In the genomic region with DNA sequence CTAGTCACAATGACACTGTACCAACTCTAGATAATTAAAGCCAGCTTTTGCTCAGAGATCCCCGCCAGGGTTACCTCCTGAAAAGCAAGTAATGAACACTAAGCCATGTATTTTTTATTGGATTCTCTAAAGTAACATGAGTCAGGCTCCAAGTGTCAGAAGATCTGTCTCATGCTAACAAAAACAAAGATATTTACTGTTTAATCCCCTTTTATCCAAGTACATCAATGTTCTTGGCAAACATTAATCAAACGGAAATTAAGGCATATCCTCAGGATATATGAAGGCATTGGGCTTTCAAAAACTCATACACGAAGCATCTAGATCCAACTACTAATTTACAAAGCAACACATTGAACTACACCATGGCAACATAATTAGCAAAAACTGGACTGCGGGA, we compare ENCODE assay signal across 24 cellular contexts. TPM values are rescaled to one million over a fixed set of nuclear protein-coding genes. Genes with fewer than 3 reads are reported as not detected.
DNase-seq lines count a peak whose midpoint lies in the region; ATAC-seq and TF ChIP-seq lines count a peak whose summit lies in the region.
"Had no signal": no experiment of that assay in that cellular context is flagged by ENCODE, and none has a peak within 500 bp of the region (broad histone marks: within the 10 kb centered on the region; RNA-seq: fewer than 3 reads in every experiment).

No MANE protein-coding gene starts in this region.

- ATAC-seq in natural killer cell (no peak), HG03469 (IDR thresholded peaks at IDR 0.05; ENCODE audit: unreplicated experiment) (no peak)
- ATAC-seq in natural killer cell treated with Interleukin-12 subunit alpha and Interleukin-12 subunit beta and Interleukin-15 and Interleukin-18, amount 100 ng/mL, for 72 hours, result no peak
- ATAC-seq: activated CD8-positive, alpha-beta memory T cell treated with anti-CD3 and anti-CD28 coated beads, Interleukin-2, amount 10 ng/mL, durations not matched to agents 7 days and 5 days; activated T-helper 17 cell treated with anti-CD3 and anti-CD28 coated beads, Interleukin-2, amount 50 U/mL, for 72 hours; pancreas; stimulated activated naive CD8-positive, alpha-beta T cell treated with anti-CD3 and anti-CD28 coated beads, Interleukin-15, amount 100 ng/mL, for 72 hours; upper lobe of right lung had no signal

- no peaks in the 10 kb centered on the region for H3K9me3 Mint-ChIP-seq in natural killer cell
- H3K9me3 Mint-ChIP-seq in natural killer cell treated with Interleukin-12 subunit alpha and Interleukin-12 subunit beta and Interleukin-15 and Interleukin-18, amount 100 ng/mL, for 72 hours, result no peaks in the 10 kb centered on the region
- H3K9me3 Mint-ChIP-seq: activated T-helper 17 cell treated with anti-CD3 and anti-CD28 coated beads, Interleukin-2, amount 50 U/mL, for 72 hours; CD4-positive, alpha-beta T cell; IgD-negative memory B cell; stimulated activated naive CD8-positive, alpha-beta T cell treated with anti-CD3 and anti-CD28 coated beads, Interleukin-15, amount 100 ng/mL, for 72 hours had no signal

- H3K4me1 Mint-ChIP-seq in natural killer cell, result peaks cover 39 to 59% of the 10 kb centered on the region in 2 donors
- peaks cover 27 to 34% of the 10 kb centered on the region in 2 donors for H3K4me1 Mint-ChIP-seq in natural killer cell treated with Interleukin-12 subunit alpha and Interleukin-12 subunit beta and Interleukin-15 and Interleukin-18, amount 100 ng/mL, for 72 hours (ENCODE audit: low read depth in 2 of 2)

- no peaks in the 10 kb centered on the region for H3K27me3 Mint-ChIP-seq in natural killer cell (ENCODE audit: low read depth in 2 of 2)
- no peaks in the 10 kb centered on the region for H3K27me3 Mint-ChIP-seq in natural killer cell treated with Interleukin-12 subunit alpha and Interleukin-12 subunit beta and Interleukin-15 and Interleukin-18, amount 100 ng/mL, for 72 hours
- H3K27me3 Mint-ChIP-seq: activated CD8-positive, alpha-beta memory T cell treated with anti-CD3 and anti-CD28 coated beads, Interleukin-2, amount 10 ng/mL, durations not matched to agents 7 days and 5 days; activated naive CD8-positive, alpha-beta T cell treated with anti-CD3 and anti-CD28 coated beads for 36 hours; activated T-helper 17 cell treated with anti-CD3 and anti-CD28 coated beads, Interleukin-2, amount 50 U/mL, for 72 hours; brain; CD4-positive, alpha-beta T cell; IgD-negative memory B cell; stimulated activated naive CD8-positive, alpha-beta T cell treated with anti-CD3 and anti-CD28 coated beads, Interleukin-15, amount 100 ng/mL, for 72 hours had no signal

- no peak for DNase-seq in natural killer cell
- DNase-seq in natural killer cell treated with Interleukin-12 subunit alpha and Interleukin-12 subunit beta and Interleukin-15 and Interleukin-18, amount 100 ng/mL, for 72 hours (ENCODE audit: low spot score), result no peak
- DNase-seq in dedifferentiated amniotic fluid mesenchymal stem cell (ENCODE audit: extremely low spot score), result peak; percentile 25
- DNase-seq in iris pigment epithelial cell (ENCODE audit: low read depth), result peak; percentile 39
- DNase-seq in stimulated activated CD4-positive, alpha-beta T cell treated with anti-CD3 and anti-CD28 coated beads, Interleukin-2, amount 100 ng/mL, for 48 hours, result no peak
- DNase-seq in Ammon's horn (ENCODE audit: low spot score), result no peak
- DNase-seq in pons (ENCODE audit: low spot score), result no peak
- DNase-seq: activated CD4-positive, alpha-beta T cell treated with anti-CD3 and anti-CD28 coated beads for 48 hours; activated CD8-positive, alpha-beta memory T cell treated with anti-CD3 and anti-CD28 coated beads, Interleukin-2, amount 10 ng/mL, durations not matched to agents 7 days and 5 days; activated naive CD8-positive, alpha-beta T cell treated with anti-CD3 and anti-CD28 coated beads for 36 hours; CD4-positive, alpha-beta T cell; cortex of kidney; esophagus squamous epithelium; hippocampal formation; islet precursor cell; NCI-H187 treated with DMSO at 0.1 percent for 48 hours; pancreas; RPMI8226; stimulated activated naive CD8-positive, alpha-beta T cell treated with anti-CD3 and anti-CD28 coated beads, Interleukin-15, amount 100 ng/mL, for 72 hours; upper lobe of right lung had no signal

- intact Hi-C loops in natural killer cell (cut with micrococcal nuclease), result no loop called here

- TF ChIP-seq CTCF in natural killer cell (IDR thresholded peaks at IDR 0.05), result no peak

- peak overlapping the region; percentile 5 to 33 for H3K27ac Mint-ChIP-seq in natural killer cell
- no peak overlapping the region for H3K27ac Mint-ChIP-seq in natural killer cell treated with Interleukin-12 subunit alpha and Interleukin-12 subunit beta and Interleukin-15 and Interleukin-18, amount 100 ng/mL, for 72 hours
- H3K27ac Mint-ChIP-seq: activated CD8-positive, alpha-beta memory T cell treated with anti-CD3 and anti-CD28 coated beads, Interleukin-2, amount 10 ng/mL, durations not matched to agents 7 days and 5 days; activated naive CD8-positive, alpha-beta T cell treated with anti-CD3 and anti-CD28 coated beads for 36 hours; activated T-helper 17 cell treated with anti-CD3 and anti-CD28 coated beads, Interleukin-2, amount 50 U/mL, for 72 hours; IgD-negative memory B cell; stimulated activated naive CD8-positive, alpha-beta T cell treated with anti-CD3 and anti-CD28 coated beads, Interleukin-15, amount 100 ng/mL, for 72 hours had no signal

- no peak overlapping the region for H3K4me3 Mint-ChIP-seq in natural killer cell
- H3K4me3 Mint-ChIP-seq in natural killer cell treated with Interleukin-12 subunit alpha and Interleukin-12 subunit beta and Interleukin-15 and Interleukin-18, amount 100 ng/mL, for 72 hours, result no peak overlapping the region
- H3K4me3 Mint-ChIP-seq: activated CD8-positive, alpha-beta memory T cell treated with anti-CD3 and anti-CD28 coated beads, Interleukin-2, amount 10 ng/mL, durations not matched to agents 7 days and 5 days; activated naive CD8-positive, alpha-beta T cell treated with anti-CD3 and anti-CD28 coated beads for 36 hours; activated T-helper 17 cell treated with anti-CD3 and anti-CD28 coated beads, Interleukin-2, amount 50 U/mL, for 72 hours; brain; CD4-positive, alpha-beta T cell; stimulated activated naive CD8-positive, alpha-beta T cell treated with anti-CD3 and anti-CD28 coated beads, Interleukin-15, amount 100 ng/mL, for 72 hours had no signal

- no peaks in the 10 kb centered on the region for H3K36me3 Mint-ChIP-seq in natural killer cell
- no peaks in the 10 kb centered on the region for H3K36me3 Mint-ChIP-seq in natural killer cell treated with Interleukin-12 subunit alpha and Interleukin-12 subunit beta and Interleukin-15 and Interleukin-18, amount 100 ng/mL, for 72 hours
- H3K36me3 Mint-ChIP-seq: IgD-negative memory B cell had no signal

RNA-seq across cellular contexts. Expression of a gene that starts 37.2 kb away (rescaled TPM):
- 10 to 100 TPM; 42.8 to 51.5 (median 44.4) TPM for total RNA-seq in natural killer cell
- 10 to 100 TPM; 42.4 to 49.5 TPM for total RNA-seq in natural killer cell treated with Interleukin-12 subunit alpha and Interleukin-12 subunit beta and Interleukin-15 and Interleukin-18, amount 100 ng/mL, for 72 hours

Comparison
In these comparisons a context has a peak if more than half of its experiments do, and no peak if none do; other contexts are left out.
1. H3K27ac Mint-ChIP-seq: peak in natural killer cell (2 of 2); none in natural killer cell treated with Interleukin-12 subunit alpha and Interleukin-12 subunit beta and Interleukin-15 and Interleukin-18, amount 100 ng/mL, for 72 hours (0 of 2).
2. DNase-seq: peak in dedifferentiated amniotic fluid mesenchymal stem cell (single experiment) and iris pigment epithelial cell (single experiment); none in natural killer cell (single experiment), natural killer cell treated with Interleukin-12 subunit alpha and Interleukin-12 subunit beta and Interleukin-15 and Interleukin-18, amount 100 ng/mL, for 72 hours (single experiment), stimulated activated CD4-positive, alpha-beta T cell treated with anti-CD3 and anti-CD28 coated beads, Interleukin-2, amount 100 ng/mL, for 48 hours (0 of 2), Ammon's horn (single experiment) and pons (single experiment).